In the genomic region with DNA sequence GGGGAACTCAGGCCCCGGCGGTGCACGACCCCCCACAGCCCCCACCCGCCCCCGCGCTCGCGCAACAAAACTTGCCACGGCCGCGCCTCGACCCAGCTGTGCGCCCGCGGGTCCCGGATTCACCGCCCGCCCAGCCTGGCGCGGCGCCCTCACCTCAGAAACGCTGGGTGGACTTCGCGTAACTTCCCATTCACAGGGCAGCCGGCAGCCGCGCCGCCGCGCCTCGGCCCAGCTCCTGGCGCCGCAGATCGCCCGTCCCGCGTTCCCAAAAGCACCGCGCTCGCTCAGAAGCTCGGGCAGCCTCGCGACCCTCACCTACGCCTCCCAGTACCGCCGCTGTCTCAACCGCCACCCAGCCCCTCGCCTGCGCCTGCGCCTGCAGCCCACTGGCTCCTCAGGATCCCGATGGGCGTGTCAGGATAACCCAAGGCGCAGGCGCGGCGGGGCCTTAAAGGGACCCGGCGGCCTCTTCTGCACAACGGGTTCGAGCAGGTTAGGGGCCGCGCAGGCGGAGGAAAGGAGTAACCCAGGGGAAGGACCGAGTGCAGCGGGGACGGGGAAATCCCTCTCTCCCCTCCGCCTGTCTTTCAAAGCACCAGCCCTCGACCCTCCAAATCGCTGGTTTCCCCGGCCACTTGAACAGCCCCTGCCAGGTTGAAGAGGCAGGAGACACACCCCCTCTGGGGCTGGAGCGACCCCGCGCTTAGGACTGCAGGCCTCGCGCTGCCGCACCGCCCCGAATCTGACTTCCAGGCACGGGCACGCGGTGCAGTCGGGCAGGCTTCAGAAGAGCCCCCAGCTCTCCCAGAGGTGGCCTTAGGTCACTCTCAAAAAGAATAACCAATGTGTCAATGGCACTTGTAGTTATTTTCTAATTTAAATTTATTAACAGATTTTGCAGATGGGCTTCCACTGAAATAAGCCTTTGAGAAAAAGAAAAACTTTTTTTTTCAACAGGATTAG, we compare ENCODE assay signal across 8 cellular contexts. TPM values are rescaled to one million over a fixed set of nuclear protein-coding genes. Genes with fewer than 3 reads are reported as not detected.
DNase-seq lines count a peak whose midpoint lies in the region; ATAC-seq and TF ChIP-seq lines count a peak whose summit lies in the region.

A gene (minus strand): TSS at position 380 of the 963 bp plus-strand sequence.

- no peaks in the 10 kb centered on the region for H3K36me3 ChIP-seq in kidney epithelial cell (ENCODE audit: control insufficient read depth, insufficient read depth, low read length)

- TF ChIP-seq CTCF in AG10803 (conservative IDR thresholded peaks at IDR 0.05; ENCODE audit: low read length) (no peak), choroid plexus epithelial cell (conservative IDR thresholded peaks at IDR 0.05; ENCODE audit: low read depth, low read length) (no peak), kidney epithelial cell (IDR thresholded peaks at IDR 0.05; ENCODE audit: insufficient read depth, low read length, poor library complexity, severe bottlenecking) (no peak)

- ATAC-seq in HG03378 (IDR thresholded peaks at IDR 0.05; ENCODE audit: unreplicated experiment) = peak; percentile 58

- peak; percentile 93 for DNase-seq in AG10803 (ENCODE audit: low read depth)
- DNase-seq in GM19238 (ENCODE audit: insufficient read length, low spot score) = peak; percentile 98
- DNase-seq in NCI-H446 (lab: John Stamatoyannopoulos, UW) = peak; percentile 99 to 100
- DNase-seq in activated CD4-positive, alpha-beta T cell treated with anti-CD3 and anti-CD28 coated beads for 24 hours (ENCODE audit: low read depth in 2 of 2) = peak; percentile 98 to 99
- DNase-seq in choroid plexus epithelial cell (ENCODE audit: low read depth) = peak; percentile 98
- DNase-seq in kidney epithelial cell (ENCODE audit: low read depth) = peak; percentile 96
- DNase-seq in stimulated activated CD4-positive, alpha-beta T cell treated with anti-CD3 and anti-CD28 coated beads, Interleukin-15, amount 100 ng/mL, for 1 hour (ENCODE audit: low read depth in 1 of 2, low spot score in 1 of 2) = peak; percentile 72 to 94

- H3K4me3 ChIP-seq in AG10803 (ENCODE audit: low read length) (peak within 1 kb of the TSS; percentile 74), choroid plexus epithelial cell (ENCODE audit: low read depth, low read length) (peak within 1 kb of the TSS; percentile 69), kidney epithelial cell (ENCODE audit: low read depth, low read length) (peak within 1 kb of the TSS; percentile 64)

- H3K27me3 ChIP-seq in kidney epithelial cell (ENCODE audit: control insufficient read depth, insufficient read depth, low read length) = no peaks in the 10 kb centered on the region

RNA-seq across cellular contexts. Expression of the gene that starts here (rescaled TPM):
- total RNA-seq in kidney epithelial cell = 50.3 and 50.6 TPM in 2 replicates

Comparison
In these comparisons a context has a peak if more than half of its experiments do, and no peak if none do; other contexts are left out.
1. Peak in every context shown above with its lines: DNase-seq, ATAC-seq and H3K4me3 ChIP-seq.